1 cellular context compared by ENCODE assay signal in the genomic region with DNA sequence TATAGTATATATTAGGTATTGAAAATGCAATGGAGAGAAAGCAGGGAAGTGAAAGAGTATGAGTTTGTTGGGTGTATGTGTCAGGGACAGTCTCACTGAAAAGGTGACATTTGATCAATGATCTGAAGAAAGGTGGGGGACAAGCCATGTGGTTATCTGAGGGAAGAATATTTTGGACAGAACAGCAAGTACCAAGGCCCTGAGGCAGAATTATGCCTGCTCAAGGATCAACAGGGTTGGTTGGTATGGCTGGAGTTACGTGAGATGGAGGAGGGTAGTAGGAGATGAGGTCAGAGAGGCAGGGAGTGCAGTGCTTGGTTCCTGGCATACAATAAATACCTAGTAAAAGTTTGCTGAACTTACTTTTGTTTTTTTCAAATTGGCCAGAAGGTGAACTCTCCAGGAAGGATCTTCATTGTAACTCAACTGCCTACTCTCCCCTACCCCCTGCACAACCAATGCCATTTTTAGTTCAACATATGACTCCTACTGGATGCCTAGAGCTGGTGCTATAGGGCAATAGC.
TF ChIP-seq lines count a peak whose summit lies in the region.

No MANE protein-coding gene starts in this region.

TF ChIP-seq in HEK293, 187 proteins besides CTCF, POLR2A, EP300 and RAD21 (continued from another document):
- TF ChIP-seq, protein P1, sequence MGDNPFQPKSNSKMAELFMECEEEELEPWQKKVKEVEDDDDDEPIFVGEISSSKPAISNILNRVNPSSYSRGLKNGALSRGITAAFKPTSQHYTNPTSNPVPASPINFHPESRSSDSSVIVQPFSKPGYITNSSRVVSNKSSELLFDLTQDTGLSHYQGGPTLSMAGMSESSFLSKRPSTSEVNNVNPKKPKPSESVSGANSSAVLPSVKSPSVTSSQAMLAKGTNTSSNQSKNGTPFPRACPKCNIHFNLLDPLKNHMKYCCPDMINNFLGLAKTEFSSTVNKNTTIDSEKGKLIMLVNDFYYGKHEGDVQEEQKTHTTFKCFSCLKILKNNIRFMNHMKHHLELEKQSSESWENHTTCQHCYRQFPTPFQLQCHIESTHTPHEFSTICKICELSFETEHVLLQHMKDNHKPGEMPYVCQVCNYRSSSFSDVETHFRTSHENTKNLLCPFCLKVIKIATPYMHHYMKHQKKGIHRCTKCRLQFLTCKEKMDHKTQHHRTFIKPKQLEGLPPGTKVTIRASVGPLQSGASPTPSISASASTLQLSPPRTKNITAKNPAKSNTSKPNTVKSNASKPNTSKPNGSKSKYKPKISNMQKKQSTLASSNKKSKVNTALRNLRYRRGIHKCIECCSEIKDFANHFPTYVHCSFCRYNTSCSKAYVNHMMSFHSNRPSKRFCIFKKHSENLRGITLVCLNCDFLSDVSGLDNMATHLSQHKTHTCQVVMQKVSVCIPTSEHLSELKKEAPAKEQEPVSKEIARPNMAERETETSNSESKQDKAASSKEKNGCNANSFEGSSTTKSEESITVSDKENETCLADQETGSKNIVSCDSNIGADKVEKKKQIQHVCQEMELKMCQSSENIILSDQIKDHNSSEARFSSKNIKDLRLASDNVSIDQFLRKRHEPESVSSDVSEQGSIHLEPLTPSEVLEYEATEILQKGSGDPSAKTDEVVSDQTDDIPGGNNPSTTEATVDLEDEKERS (tag by site-specific recombination; IDR thresholded peaks at IDR 0.05) = no peak
- peak; percentile 75 for TF ChIP-seq SCRT2 (tag by site-specific recombination; IDR thresholded peaks at IDR 0.05)
TF ChIP-seq in HEK293: peak in this region for 3.
